8 cellular contexts compared by ENCODE assay signal in the genomic region with DNA sequence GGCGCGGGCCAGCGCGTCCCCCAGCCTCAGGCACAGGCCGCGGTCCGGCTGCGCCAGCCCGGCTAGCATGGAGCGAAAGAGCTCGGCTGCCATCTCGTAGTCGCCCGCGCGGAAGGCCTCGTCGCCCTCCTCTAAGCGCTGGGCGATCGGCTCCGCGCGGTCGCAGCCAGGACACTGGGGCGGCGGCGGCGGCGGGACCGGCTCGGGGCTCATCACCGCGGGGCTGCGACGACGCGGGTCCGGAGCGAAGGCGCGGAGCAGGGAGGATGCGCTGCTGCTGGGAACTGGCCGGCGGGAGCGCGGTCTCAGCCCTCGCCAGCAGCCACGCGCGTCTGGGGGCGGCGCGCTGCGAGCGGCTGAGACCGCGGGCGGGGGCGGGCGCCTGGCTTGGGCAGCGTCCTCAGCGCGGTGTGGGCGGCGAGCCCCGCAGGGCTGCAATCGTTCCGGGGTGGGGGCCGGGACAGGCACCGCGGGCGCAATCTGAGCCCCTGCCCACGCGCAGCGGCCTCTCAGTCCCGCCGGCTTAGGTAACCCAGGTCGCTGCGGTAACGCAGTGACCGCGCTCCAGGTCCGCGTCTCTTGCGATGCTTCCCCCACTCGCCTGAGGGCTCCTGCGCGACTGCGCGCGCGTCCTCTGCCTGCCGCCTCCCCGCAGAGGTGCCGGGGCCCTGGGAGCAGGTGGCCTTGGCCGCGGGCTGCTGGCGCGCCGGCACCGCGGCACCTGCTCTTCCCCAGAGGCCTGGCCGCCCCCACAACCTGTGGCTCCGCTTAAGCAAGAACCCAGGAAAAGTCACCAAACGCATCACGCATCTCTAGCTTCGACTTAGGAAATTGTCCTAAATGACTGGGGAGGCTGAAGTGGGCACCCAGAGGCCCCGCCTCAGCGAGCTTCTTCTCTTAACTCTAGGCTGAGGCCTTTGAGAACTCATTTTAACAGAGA. TPM values are rescaled to one million over a fixed set of nuclear protein-coding genes. Genes with fewer than 3 reads are reported as not detected.
A peak's percentile ranks its signal among the peaks of the same experiment; 100 is the strongest.
DNase-seq lines count a peak whose midpoint lies in the region; ATAC-seq lines count a peak whose summit lies in the region.

A gene (minus strand): TSS at position 621 of the 940 bp plus-strand sequence. CDS start 408 bp downstream, at position 213.

- ATAC-seq in central memory CD8-positive, alpha-beta T cell (replicated peaks; ENCODE audit: extremely low read depth, poor library complexity, severe bottlenecking), result peak; percentile 28
- ATAC-seq in left lobe of liver (peak; percentile 77), HG03520 (IDR thresholded peaks at IDR 0.05; ENCODE audit: unreplicated experiment) (no peak)
- peak; percentile 40 for ATAC-seq in stimulated activated naive CD8-positive, alpha-beta T cell treated with anti-CD3 and anti-CD28 coated beads, Interleukin-15, amount 100 ng/mL, for 72 hours

- H3K9me3 Mint-ChIP-seq in central memory CD8-positive, alpha-beta T cell, result peaks cover 6% of the 10 kb centered on the region
- peaks cover 11% of the 10 kb centered on the region in 2 donors for H3K9me3 Mint-ChIP-seq in stimulated activated naive CD8-positive, alpha-beta T cell treated with anti-CD3 and anti-CD28 coated beads, Interleukin-15, amount 100 ng/mL, for 72 hours

- H3K4me1 Mint-ChIP-seq in central memory CD8-positive, alpha-beta T cell, result no peaks in the 10 kb centered on the region
- no peaks in the 10 kb centered on the region for H3K4me1 Mint-ChIP-seq in stimulated activated naive CD8-positive, alpha-beta T cell treated with anti-CD3 and anti-CD28 coated beads, Interleukin-15, amount 100 ng/mL, for 72 hours

- DNase-seq in NCI-H1436 (lab: John Stamatoyannopoulos, UW), result peak; percentile 30
- DNase-seq in NCI-H1436 treated with DMSO at 0.1 percent for 48 hours (lab: John Stamatoyannopoulos, UW), result no peak
- DNase-seq in NCI-H2227 treated with DMSO at 0.1 percent for 48 hours (lab: John Stamatoyannopoulos, UW), result peak; percentile 72
- DNase-seq in central memory CD8-positive, alpha-beta T cell (ENCODE audit: low spot score in 2 of 2), result no peak
- DNase-seq in left lobe of liver (ENCODE audit: low spot score), result peak; percentile 53
- DNase-seq in stimulated activated naive CD8-positive, alpha-beta T cell treated with anti-CD3 and anti-CD28 coated beads, Interleukin-15, amount 100 ng/mL, for 72 hours, result no peak
- DNase-seq in Kasumi-1 (lab: John Stamatoyannopoulos, UW), result no peak

- no peak within 1 kb of the TSS for H3K27ac Mint-ChIP-seq in central memory CD8-positive, alpha-beta T cell (ENCODE audit: low read depth)
- H3K27ac Mint-ChIP-seq in stimulated activated naive CD8-positive, alpha-beta T cell treated with anti-CD3 and anti-CD28 coated beads, Interleukin-15, amount 100 ng/mL, for 72 hours, result no peak within 1 kb of the TSS

- H3K27me3 Mint-ChIP-seq in central memory CD8-positive, alpha-beta T cell, result peaks cover 72% of the 10 kb centered on the region
- H3K27me3 Mint-ChIP-seq in stimulated activated naive CD8-positive, alpha-beta T cell treated with anti-CD3 and anti-CD28 coated beads, Interleukin-15, amount 100 ng/mL, for 72 hours, result peaks cover 68% of the 10 kb centered on the region

- H3K36me3 Mint-ChIP-seq in central memory CD8-positive, alpha-beta T cell (ENCODE audit: insufficient read depth), result peaks cover 2% of the 10 kb centered on the region

- peak within 1 kb of the TSS; percentile 35 for H3K4me3 Mint-ChIP-seq in central memory CD8-positive, alpha-beta T cell
- peak within 1 kb of the TSS; percentile 44 to 68 for H3K4me3 Mint-ChIP-seq in stimulated activated naive CD8-positive, alpha-beta T cell treated with anti-CD3 and anti-CD28 coated beads, Interleukin-15, amount 100 ng/mL, for 72 hours

RNA-seq across cellular contexts. Expression of the gene that starts here (rescaled TPM):
- total RNA-seq in left lobe of liver, result 0.68 TPM

Comparison
In these comparisons a context has a peak if more than half of its experiments do, and no peak if none do; other contexts are left out.
1. DNase-seq: peak in NCI-H1436 (single experiment) and NCI-H2227 treated with DMSO at 0.1 percent for 48 hours (single experiment); none in NCI-H1436 treated with DMSO at 0.1 percent for 48 hours (single experiment), central memory CD8-positive, alpha-beta T cell (0 of 2), stimulated activated naive CD8-positive, alpha-beta T cell treated with anti-CD3 and anti-CD28 coated beads, Interleukin-15, amount 100 ng/mL, for 72 hours (0 of 2) and Kasumi-1 (0 of 2).
2. Peak in DNase-seq and ATAC-seq in left lobe of liver; RNA of the gene not detected or under 1 TPM.